Comparison of ENCODE assay signal across 1 cellular context in genomic region chr3:112774293-112774926, GRCh38.
TF ChIP-seq lines count a peak whose summit lies in the region.

No MANE protein-coding gene starts in this region.

TF ChIP-seq in HCT116, 20 proteins besides CTCF, POLR2A, EP300 and RAD21:
- TF ChIP-seq SRF (IDR thresholded peaks at IDR 0.05; ENCODE audit: low read depth) (no peak), EZH2phosphoT487 (IDR thresholded peaks at IDR 0.05; ENCODE audit: borderline replicate concordance) (no peak), REST (IDR thresholded peaks at IDR 0.05; ENCODE audit: low read depth) (no peak), ZNF274 (IDR thresholded peaks at IDR 0.05; ENCODE audit: low read depth, low read length) (no peak), POLR2AphosphoS5 (IDR thresholded peaks at IDR 0.05; ENCODE audit: low read depth, low read length) (no peak)
- TF ChIP-seq, protein P1, sequence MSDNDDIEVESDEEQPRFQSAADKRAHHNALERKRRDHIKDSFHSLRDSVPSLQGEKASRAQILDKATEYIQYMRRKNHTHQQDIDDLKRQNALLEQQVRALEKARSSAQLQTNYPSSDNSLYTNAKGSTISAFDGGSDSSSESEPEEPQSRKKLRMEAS (IDR thresholded peaks at IDR 0.05): no peak
